Comparison of ENCODE assay signal across 27 cellular contexts in the genomic region with DNA sequence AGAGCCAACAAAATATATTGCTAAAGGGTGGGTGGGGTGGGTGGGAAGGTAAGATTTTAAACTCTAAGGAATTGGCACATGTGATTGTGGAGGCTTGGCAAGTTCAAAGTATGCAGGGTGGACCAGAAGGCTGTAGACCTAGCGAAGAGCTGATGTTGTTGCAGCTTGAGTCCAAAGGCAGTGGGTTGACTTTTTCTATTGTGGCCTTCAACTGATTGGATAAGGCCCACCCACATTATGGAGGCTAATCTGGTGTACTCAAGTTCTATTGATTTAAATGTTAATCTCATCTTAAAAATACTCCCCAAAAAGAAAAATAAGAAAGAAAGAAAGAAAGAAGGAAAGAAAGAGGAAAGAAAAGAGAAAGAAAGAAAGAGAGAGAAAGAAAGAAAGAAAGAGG.
A peak's percentile ranks its signal among the peaks of the same experiment; 100 is the strongest.
DNase-seq lines count a peak whose midpoint lies in the region; ATAC-seq lines count a peak whose summit lies in the region.
"Had no signal": no experiment of that assay in that cellular context is flagged by ENCODE, and none has a peak within 500 bp of the region (broad histone marks: within the 10 kb centered on the region; RNA-seq: fewer than 3 reads in every experiment).

No MANE protein-coding gene starts in this region.

- H3K9me3 Mint-ChIP-seq in T-helper 2 cell treated with Interferon-gamma antibody and Interleukin-4, amounts not matched to agents 5 μg/mL and 100 μg/mL, for 36 hours, result peaks cover 56% of the 10 kb centered on the region
- peaks cover 53% of the 10 kb centered on the region for H3K9me3 Mint-ChIP-seq in activated naive CD4-positive, alpha-beta T cell treated with anti-CD3 and anti-CD28 coated beads, Interleukin-2, amount 10 ng/mL, durations not matched to agents 7 days and 5 days
- no peaks in the 10 kb centered on the region for H3K9me3 Mint-ChIP-seq in central memory CD8-positive, alpha-beta T cell
- peaks cover 24% of the 10 kb centered on the region for H3K9me3 Mint-ChIP-seq in stimulated activated memory B cell treated with anti-CD40 and anti-IgM and Interleukin-4, amounts not matched to agents 10 μg/mL and 1 μg/mL and 100 μg/mL, for 72 hours

- no peak for ATAC-seq in central memory CD8-positive, alpha-beta T cell (replicated peaks; ENCODE audit: extremely low read depth, poor library complexity, severe bottlenecking)
- no peak for ATAC-seq in stimulated activated memory B cell treated with anti-CD40 and anti-IgM and Interleukin-4, amounts not matched to agents 10 μg/mL and 1 μg/mL and 100 μg/mL, for 72 hours
- ATAC-seq in GM21367 (IDR thresholded peaks at IDR 0.05; ENCODE audit: unreplicated experiment), result no peak
- ATAC-seq: GM12878 had no signal

- H3K27ac Mint-ChIP-seq in T-helper 2 cell treated with Interferon-gamma antibody and Interleukin-4, amounts not matched to agents 5 μg/mL and 100 μg/mL, for 36 hours, result peak overlapping the region; percentile 78
- peak overlapping the region; percentile 73 for H3K27ac Mint-ChIP-seq in activated naive CD4-positive, alpha-beta T cell treated with anti-CD3 and anti-CD28 coated beads, Interleukin-2, amount 10 ng/mL, durations not matched to agents 7 days and 5 days
- H3K27ac Mint-ChIP-seq in central memory CD8-positive, alpha-beta T cell (ENCODE audit: low read depth), result peak overlapping the region; percentile 91
- H3K27ac Mint-ChIP-seq in stimulated activated memory B cell treated with anti-CD40 and anti-IgM and Interleukin-4, amounts not matched to agents 10 μg/mL and 1 μg/mL and 100 μg/mL, for 72 hours, result peak overlapping the region; percentile 55

- peaks cover 30% of the 10 kb centered on the region for H3K4me1 Mint-ChIP-seq in T-helper 2 cell treated with Interferon-gamma antibody and Interleukin-4, amounts not matched to agents 5 μg/mL and 100 μg/mL, for 36 hours (ENCODE audit: low read depth)
- H3K4me1 Mint-ChIP-seq in activated naive CD4-positive, alpha-beta T cell treated with anti-CD3 and anti-CD28 coated beads, Interleukin-2, amount 10 ng/mL, durations not matched to agents 7 days and 5 days, result peaks cover 39% of the 10 kb centered on the region
- peaks cover 33% of the 10 kb centered on the region for H3K4me1 Mint-ChIP-seq in central memory CD8-positive, alpha-beta T cell
- peaks cover 22% of the 10 kb centered on the region for H3K4me1 Mint-ChIP-seq in stimulated activated memory B cell treated with anti-CD40 and anti-IgM and Interleukin-4, amounts not matched to agents 10 μg/mL and 1 μg/mL and 100 μg/mL, for 72 hours

- peaks cover 30% of the 10 kb centered on the region for H3K36me3 Mint-ChIP-seq in T-helper 2 cell treated with Interferon-gamma antibody and Interleukin-4, amounts not matched to agents 5 μg/mL and 100 μg/mL, for 36 hours (ENCODE audit: low read depth)
- peaks cover 36% of the 10 kb centered on the region for H3K36me3 Mint-ChIP-seq in activated naive CD4-positive, alpha-beta T cell treated with anti-CD3 and anti-CD28 coated beads, Interleukin-2, amount 10 ng/mL, durations not matched to agents 7 days and 5 days
- H3K36me3 Mint-ChIP-seq in central memory CD8-positive, alpha-beta T cell (ENCODE audit: insufficient read depth), result peaks cover 11% of the 10 kb centered on the region
- peaks cover 7% of the 10 kb centered on the region for H3K36me3 Mint-ChIP-seq in stimulated activated memory B cell treated with anti-CD40 and anti-IgM and Interleukin-4, amounts not matched to agents 10 μg/mL and 1 μg/mL and 100 μg/mL, for 72 hours
- H3K36me3 Mint-ChIP-seq: CD14-positive monocyte had no signal

- no peaks in the 10 kb centered on the region for H3K27me3 Mint-ChIP-seq in T-helper 2 cell treated with Interferon-gamma antibody and Interleukin-4, amounts not matched to agents 5 μg/mL and 100 μg/mL, for 36 hours (ENCODE audit: low read depth)
- peaks cover 4% of the 10 kb centered on the region for H3K27me3 Mint-ChIP-seq in activated naive CD4-positive, alpha-beta T cell treated with anti-CD3 and anti-CD28 coated beads, Interleukin-2, amount 10 ng/mL, durations not matched to agents 7 days and 5 days
- no peaks in the 10 kb centered on the region for H3K27me3 Mint-ChIP-seq in central memory CD8-positive, alpha-beta T cell
- peaks cover 47% of the 10 kb centered on the region for H3K27me3 Mint-ChIP-seq in stimulated activated memory B cell treated with anti-CD40 and anti-IgM and Interleukin-4, amounts not matched to agents 10 μg/mL and 1 μg/mL and 100 μg/mL, for 72 hours

- CTCF ChIA-PET in activated naive CD4-positive, alpha-beta T cell treated with anti-CD3 and anti-CD28 coated beads, Interleukin-2, amount 10 ng/mL, durations not matched to agents 7 days and 5 days (lab: Charles Lee), result no interaction called here

- H3K4me3 Mint-ChIP-seq in T-helper 2 cell treated with Interferon-gamma antibody and Interleukin-4, amounts not matched to agents 5 μg/mL and 100 μg/mL, for 36 hours, result no peak overlapping the region
- H3K4me3 Mint-ChIP-seq in activated naive CD4-positive, alpha-beta T cell treated with anti-CD3 and anti-CD28 coated beads, Interleukin-2, amount 10 ng/mL, durations not matched to agents 7 days and 5 days, result no peak overlapping the region
- no peak overlapping the region for H3K4me3 Mint-ChIP-seq in central memory CD8-positive, alpha-beta T cell
- no peak overlapping the region for H3K4me3 Mint-ChIP-seq in stimulated activated memory B cell treated with anti-CD40 and anti-IgM and Interleukin-4, amounts not matched to agents 10 μg/mL and 1 μg/mL and 100 μg/mL, for 72 hours
- H3K4me3 Mint-ChIP-seq: CD14-positive monocyte had no signal

- no peak for DNase-seq in T-helper 2 cell treated with Interferon-gamma antibody and Interleukin-4, amounts not matched to agents 5 μg/mL and 100 μg/mL, for 36 hours (ENCODE audit: low spot score)
- no peak for DNase-seq in T-helper 2 cell
- DNase-seq in activated naive CD4-positive, alpha-beta T cell treated with anti-CD3 and anti-CD28 coated beads, Interleukin-2, amount 10 ng/mL, durations not matched to agents 7 days and 5 days, result no peak
- no peak for DNase-seq in activated naive CD4-positive, alpha-beta T cell (lab: John Stamatoyannopoulos, UW)
- DNase-seq in central memory CD8-positive, alpha-beta T cell (ENCODE audit: low spot score in 2 of 2), result no peak
- DNase-seq in NOMO-1 treated with dmso at 0.1 percent for 144 hours (lab: John Stamatoyannopoulos, UW; ENCODE audit: unreplicated experiment), result no peak
- DNase-seq: 8988T, ACHN, BE2C, COR-L47, DMS79, EL, GDM1, HCEC 1CT, IMR-90, MM.1S, NCI-H2029, NCI-H446, NCI-H524 treated with DMSO at 0.1 percent for 48 hours, NCI-H774, PC-9, Right ventricle myocardium superior, RPMI8226 had no signal
